Comparison of ENCODE assay signal across 8 cellular contexts in genomic region chr2:102301867-102302362, GRCh38. TPM values are rescaled to one million over a fixed set of nuclear protein-coding genes. Genes with fewer than 3 reads are reported as not detected.
DNase-seq lines count a peak whose midpoint lies in the region; ATAC-seq, FAIRE-seq and TF ChIP-seq lines count a peak whose summit lies in the region.

No MANE protein-coding gene starts in this region.

- peak overlapping the region; percentile 1 for H3K4me3 Mint-ChIP-seq in activated T-cell treated with anti-CD3 and anti-CD28 coated beads, Interleukin-2, amount 50 U/mL, for 4 hours

- peaks cover 26% of the 10 kb centered on the region for H3K4me1 Mint-ChIP-seq in activated T-cell treated with anti-CD3 and anti-CD28 coated beads, Interleukin-2, amount 50 U/mL, for 4 hours (ENCODE audit: low read depth)

- no peak for TF ChIP-seq POLR2A in H54 (IDR thresholded peaks at IDR 0.05; ENCODE audit: low read depth, low read length)

- FAIRE-seq in H54 (lab: Jason Lieb, UNC) (peak; percentile 78), urothelium cell line (lab: Jason Lieb, UNC) (no peak)

- H3K9me3 Mint-ChIP-seq in activated T-cell treated with anti-CD3 and anti-CD28 coated beads, Interleukin-2, amount 50 U/mL, for 4 hours: no peaks in the 10 kb centered on the region

- DNase-seq in H54 (ENCODE audit: insufficient read length, low spot score) (no peak), NCI-H82 treated with DMSO at 0.1 percent for 48 hours (lab: John Stamatoyannopoulos, UW; ENCODE audit: unreplicated experiment) (peak; percentile 0), kidney tubule cell (ENCODE audit: low spot score) (peak; percentile 48), urothelium cell line (ENCODE audit: low spot score) (peak; percentile 13), germinal center (ENCODE audit: low spot score) (no peak)
- peak; percentile 35 for DNase-seq in activated T-cell treated with anti-CD3 and anti-CD28 coated beads, Interleukin-2, amount 50 U/mL, for 4 hours

- peak; percentile 50 for TF ChIP-seq CTCF in GM12873 (IDR thresholded peaks at IDR 0.05; ENCODE audit: insufficient read depth, low read depth, low read length, missing control alignments)

- H3K27me3 Mint-ChIP-seq in activated T-cell treated with anti-CD3 and anti-CD28 coated beads, Interleukin-2, amount 50 U/mL, for 4 hours (ENCODE audit: low read depth): peaks cover 9% of the 10 kb centered on the region

- peak; percentile 83 to 88 for ATAC-seq in activated T-cell treated with anti-CD3 and anti-CD28 coated beads, Interleukin-2, amount 50 U/mL, for 4 hours
- no peak for ATAC-seq in HG03175 (IDR thresholded peaks at IDR 0.05; ENCODE audit: unreplicated experiment)

- H3K36me3 Mint-ChIP-seq in activated T-cell treated with anti-CD3 and anti-CD28 coated beads, Interleukin-2, amount 50 U/mL, for 4 hours (ENCODE audit: insufficient read depth): no peaks in the 10 kb centered on the region

RNA-seq across cellular contexts. Expression of gene IL1RL1, which starts 9.4 kb away (rescaled TPM):
- total RNA-seq in activated T-cell treated with anti-CD3 and anti-CD28 coated beads, Interleukin-2, amount 50 U/mL, for 4 hours: under 1 TPM; 0.26 to 0.58 (median 0.38) TPM

RNA-seq across cellular contexts. Expression of gene IL18R1, which starts 53.7 kb away (rescaled TPM):
- 10 to 100 TPM; 15.7 to 19.3 (median 17.9) TPM for total RNA-seq in activated T-cell treated with anti-CD3 and anti-CD28 coated beads, Interleukin-2, amount 50 U/mL, for 4 hours

Comparison
In these comparisons a context has a peak if more than half of its experiments do, and no peak if none do; other contexts are left out.
1. DNase-seq: peak in NCI-H82 treated with DMSO at 0.1 percent for 48 hours (single experiment), activated T-cell treated with anti-CD3 and anti-CD28 coated beads, Interleukin-2, amount 50 U/mL, for 4 hours (single experiment), kidney tubule cell (single experiment) and urothelium cell line (single experiment); none in H54 (single experiment) and germinal center (single experiment).